ENCODE assay signal across 8 cellular contexts in the genomic region with DNA sequence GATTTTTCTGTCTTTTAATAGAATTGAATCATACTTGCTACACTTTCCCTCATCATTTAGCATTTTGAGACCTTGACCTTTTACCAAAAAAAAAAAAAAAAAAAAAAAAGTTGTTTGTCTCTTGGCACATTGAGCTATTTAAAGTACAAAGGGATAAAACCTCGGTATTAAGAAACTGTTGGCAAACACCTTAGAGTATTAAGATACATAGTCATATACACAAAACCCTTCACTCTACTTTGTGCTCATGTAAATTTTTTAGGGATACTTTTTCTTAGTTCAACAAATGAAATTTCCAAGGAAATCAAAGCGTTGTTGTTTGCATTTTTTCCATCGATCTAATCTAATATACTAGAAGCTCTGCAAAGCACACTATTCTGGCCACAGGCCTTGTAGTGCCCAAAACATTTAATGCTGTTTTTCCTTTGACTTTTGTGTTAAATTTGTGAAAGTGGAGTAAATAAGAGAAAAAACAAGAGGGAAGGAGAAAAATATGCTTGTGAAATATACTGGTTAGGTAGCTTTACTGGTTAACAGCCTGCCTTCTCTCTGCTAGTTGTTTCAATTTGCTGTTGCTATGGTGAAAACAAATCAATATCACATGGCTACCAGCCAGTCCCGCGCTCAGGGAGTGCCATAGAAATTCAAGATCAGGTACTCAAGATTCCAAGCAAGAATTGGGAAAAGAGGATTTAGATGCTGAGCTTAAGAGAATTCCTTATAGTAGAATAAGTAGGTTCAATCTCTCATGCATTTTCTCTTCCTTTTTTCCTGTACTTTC. TPM values are rescaled to one million over a fixed set of nuclear protein-coding genes. Genes with fewer than 3 reads are reported as not detected.
A peak's percentile ranks its signal among the peaks of the same experiment; 100 is the strongest.
DNase-seq lines count a peak whose midpoint lies in the region; ATAC-seq and TF ChIP-seq lines count a peak whose summit lies in the region.

No MANE protein-coding gene starts in this region.

- no peaks in the 10 kb centered on the region for H4K20me1 ChIP-seq in Karpas-422 (ENCODE audit: insufficient read depth, low read depth, low read length)

- peak overlapping the region; percentile 87 for H3K4me2 ChIP-seq in Karpas-422 (ENCODE audit: low read depth, low read length, poor library complexity, severe bottlenecking)

- H3K9ac ChIP-seq in Karpas-422 (ENCODE audit: low read length) (no peak overlapping the region), rectal smooth muscle tissue (ENCODE audit: low read length) (peak overlapping the region; percentile 83)

- H3K36me3 ChIP-seq in Karpas-422 (ENCODE audit: insufficient read depth, low read length), result no peaks in the 10 kb centered on the region
- H3K36me3 ChIP-seq in rectal smooth muscle tissue (ENCODE audit: control insufficient read depth, insufficient read depth, low read length), result no peaks in the 10 kb centered on the region

- no peak for TF ChIP-seq CTCF in fibroblast of villous mesenchyme (IDR thresholded peaks at IDR 0.05; ENCODE audit: insufficient read depth, low read depth, low read length)

- H3K27ac ChIP-seq in Karpas-422 (ENCODE audit: low read length) (no peak overlapping the region), rectal smooth muscle tissue (ENCODE audit: low read depth, low read length) (peak overlapping the region; percentile 99)

- H2AFZ ChIP-seq in Karpas-422 (ENCODE audit: low read length), result no peak overlapping the region

- no peaks in the 10 kb centered on the region for H3K79me2 ChIP-seq in Karpas-422 (ENCODE audit: low read length)

- peak; percentile 58 for DNase-seq in DMS79 treated with DMSO at 0.1 percent for 48 hours (lab: John Stamatoyannopoulos, UW)
- no peak for DNase-seq in Karpas-422
- peak; percentile 32 for DNase-seq in activated CD4-positive, alpha-beta T cell treated with anti-CD3 and anti-CD28 coated beads, Interleukin-2, amount 50 U/mL, for 1 hour
- peak; percentile 56 for DNase-seq in fibroblast of villous mesenchyme (ENCODE audit: low read depth)
- no peak for DNase-seq in cortex of kidney (lab: John Stamatoyannopoulos, UW)

- no peaks in the 10 kb centered on the region for H3K9me3 ChIP-seq in Karpas-422 (ENCODE audit: low read length)

- H3K4me1 ChIP-seq in Karpas-422 (ENCODE audit: low read length), result peaks cover 27% of the 10 kb centered on the region
- peaks cover 25% of the 10 kb centered on the region for H3K4me1 ChIP-seq in rectal smooth muscle tissue (ENCODE audit: control insufficient read depth, insufficient read depth, low read length)

- H3K27me3 ChIP-seq in Karpas-422 (ENCODE audit: low read length) (no peaks in the 10 kb centered on the region), rectal smooth muscle tissue (ENCODE audit: control insufficient read depth, insufficient read depth, low read length) (no peaks in the 10 kb centered on the region)

- ATAC-seq in GM21423 (IDR thresholded peaks at IDR 0.05; ENCODE audit: unreplicated experiment) (no peak), HG02885 (IDR thresholded peaks at IDR 0.05; ENCODE audit: poor library complexity, unreplicated experiment) (no peak)

- H3K4me3 ChIP-seq in Karpas-422 (ENCODE audit: low read length) (no peak overlapping the region), fibroblast of villous mesenchyme (ENCODE audit: low read depth, low read length) (peak overlapping the region; percentile 76), rectal smooth muscle tissue (ENCODE audit: low read length) (peak overlapping the region; percentile 85)

- H3K9me2 ChIP-seq in Karpas-422 (replicated peaks; ENCODE audit: insufficient read depth, low read length), result no peaks in the 10 kb centered on the region

RNA-seq across cellular contexts. Expression of gene MBNL2, which starts 2.6 kb away (rescaled TPM):
- 4.4 and 8.5 TPM in 2 replicates for total RNA-seq in Karpas-422 (2014; rRNA removed; shearing (Covaris generic); ENCODE audit: low replicate concordance)
- total RNA-seq in fibroblast of villous mesenchyme, result 70.5 and 120 TPM in 2 replicates

Comparison
In these comparisons a context has a peak if more than half of its experiments do, and no peak if none do; other contexts are left out.
1. DNase-seq: peak in DMS79 treated with DMSO at 0.1 percent for 48 hours (single experiment), activated CD4-positive, alpha-beta T cell treated with anti-CD3 and anti-CD28 coated beads, Interleukin-2, amount 50 U/mL, for 1 hour (single experiment) and fibroblast of villous mesenchyme (single experiment); none in Karpas-422 (single experiment) and cortex of kidney (single experiment).